In the genomic region with DNA sequence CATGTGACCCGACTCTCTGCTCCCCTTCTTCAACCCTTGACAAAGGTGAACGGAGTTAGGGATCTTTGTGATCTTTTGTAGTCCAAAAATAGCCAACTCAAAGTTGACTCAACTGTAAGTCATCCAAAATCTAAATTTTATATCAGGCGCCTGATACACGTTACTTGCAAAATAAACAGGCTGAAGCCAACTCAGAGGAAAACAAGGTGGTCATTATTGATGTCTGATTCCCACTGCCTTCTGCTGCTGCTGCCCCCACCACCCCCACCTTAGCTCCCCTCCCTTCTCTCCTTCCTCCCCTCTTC, we compare ENCODE assay signal across 18 cellular contexts.
"Had no signal": no experiment of that assay in that cellular context is flagged by ENCODE, and none has a peak within 500 bp of the region (broad histone marks: within the 10 kb centered on the region; RNA-seq: fewer than 3 reads in every experiment).

No MANE protein-coding gene starts in this region.

- DNase-seq: effector memory CD8-positive, alpha-beta T cell; left colon; left ventricle myocardium superior; naive thymus-derived CD4-positive, alpha-beta T cell; nephron progenitor cell; psoas muscle; sigmoid colon; small intestine; stimulated activated CD4-positive, alpha-beta T cell treated with anti-CD3 and anti-CD28 coated beads, Interleukin-12 subunit alpha, Interleukin-12 subunit beta, amount 100 ng/mL, for 4 hours; stimulated activated naive CD8-positive, alpha-beta T cell treated with anti-CD3 and anti-CD28 coated beads, Interleukin-15, Interleukin-2, amounts not matched to agents 100 U/mL and 50 U/mL, for 24 hours; tibial artery; upper lobe of left lung; uterus had no signal

- H3K36me3 ChIP-seq: esophagus muscularis mucosa, gastroesophageal sphincter, sigmoid colon, tibial artery, upper lobe of left lung, uterus had no signal

- H3K9ac ChIP-seq: parathyroid adenoma had no signal

- H3K79me2 ChIP-seq: hepatocyte, parathyroid adenoma had no signal

- H2AFZ ChIP-seq: hepatocyte, parathyroid adenoma had no signal

- H3K4me3 Mint-ChIP-seq: effector memory CD8-positive, alpha-beta T cell; naive thymus-derived CD4-positive, alpha-beta T cell; nephron progenitor cell had no signal

- H3K4me1 ChIP-seq: esophagus muscularis mucosa, gastroesophageal sphincter, parathyroid adenoma, psoas muscle, tibial artery, upper lobe of left lung, uterus had no signal

- H3K27me3 ChIP-seq: esophagus muscularis mucosa, gastroesophageal sphincter, hepatocyte, sigmoid colon, tibial artery, upper lobe of left lung, uterus had no signal

- H3K27ac ChIP-seq: epithelial cell of prostate, esophagus muscularis mucosa, gastroesophageal sphincter, hepatocyte, parathyroid adenoma, psoas muscle, sigmoid colon, tibial artery, upper lobe of left lung, uterus had no signal

- FAIRE-seq: small intestine had no signal

- H3K9me3 ChIP-seq: esophagus muscularis mucosa, gastroesophageal sphincter, psoas muscle, sigmoid colon, tibial artery, upper lobe of left lung, uterus had no signal

- H3K4me3 ChIP-seq: esophagus muscularis mucosa, gastroesophageal sphincter, hepatocyte, psoas muscle, sigmoid colon, tibial artery, upper lobe of left lung, uterus had no signal

- H3K27ac Mint-ChIP-seq: effector memory CD8-positive, alpha-beta T cell; naive thymus-derived CD4-positive, alpha-beta T cell; nephron progenitor cell had no signal

- H3K9me3 Mint-ChIP-seq: effector memory CD8-positive, alpha-beta T cell; naive thymus-derived CD4-positive, alpha-beta T cell; nephron progenitor cell had no signal

- ATAC-seq: effector memory CD8-positive, alpha-beta T cell; gastroesophageal sphincter; left colon; left ventricle myocardium superior; naive thymus-derived CD4-positive, alpha-beta T cell; stimulated activated naive CD8-positive, alpha-beta T cell treated with anti-CD3 and anti-CD28 coated beads, Interleukin-15, Interleukin-2, amounts not matched to agents 100 U/mL and 50 U/mL, for 24 hours had no signal

- H3K4me2 ChIP-seq: hepatocyte had no signal
